In the genomic region with DNA sequence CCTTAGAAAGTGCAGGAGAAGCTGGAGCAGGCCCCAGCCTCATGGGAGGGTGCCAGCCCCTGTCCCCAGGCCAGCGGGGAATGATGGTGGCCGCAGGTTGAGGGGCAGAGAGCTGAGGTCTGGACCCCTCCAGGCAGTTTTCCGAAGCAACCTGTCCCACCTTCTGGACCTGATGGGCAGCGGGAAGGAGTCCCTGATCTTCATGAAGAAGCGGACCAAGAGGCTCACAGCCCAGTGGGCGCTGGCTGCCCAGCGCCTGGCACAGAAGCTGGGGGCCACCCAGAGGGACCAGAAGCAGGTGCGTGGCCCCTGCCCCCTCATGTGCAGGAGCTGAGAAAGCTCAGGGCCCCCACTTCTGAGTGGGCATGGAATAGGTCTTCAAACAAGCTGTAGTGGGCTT, we compare ENCODE assay signal across 32 cellular contexts. TPM values are rescaled to one million over a fixed set of nuclear protein-coding genes. Genes with fewer than 3 reads are reported as not detected.
"Had no signal": no experiment of that assay in that cellular context is flagged by ENCODE, and none has a peak within 500 bp of the region (broad histone marks: within the 10 kb centered on the region; RNA-seq: fewer than 3 reads in every experiment).

No MANE protein-coding gene starts in this region.

- H3K27ac ChIP-seq: adrenal gland, ascending aorta, body of pancreas, brain microvascular endothelial cell, breast epithelium, cardiac muscle cell had no signal

- H3K9me3 ChIP-seq: adrenal gland, ascending aorta, body of pancreas, breast epithelium had no signal

- H3K36me3 ChIP-seq: adrenal gland, ascending aorta, brain microvascular endothelial cell, breast epithelium, cardiac muscle cell had no signal

- H3K4me1 ChIP-seq: adrenal gland, ascending aorta, body of pancreas, breast epithelium had no signal

- H3K4me3 ChIP-seq: adrenal gland, ascending aorta, body of pancreas, breast epithelium, cardiac muscle cell had no signal

- FAIRE-seq: astrocyte, bronchial epithelial cell had no signal

- DNase-seq: activated effector memory CD4-positive, alpha-beta T cell treated with anti-CD3 and anti-CD28 coated beads, Interleukin-2, amount 50 U/mL, for 16 hours; activated effector memory CD4-positive, alpha-beta T cell treated with Interleukin-2 at 50 U/mL for 16 hours; activated gamma-delta T cell; activated gamma-delta T cell treated with Interleukin-2 at 50 U/mL for 16 hours; activated naive CD4-positive, alpha-beta T cell; activated naive CD4-positive, alpha-beta T cell treated with anti-CD3 and anti-CD28 coated beads for 36 hours; activated naive CD4-positive, alpha-beta T cell treated with anti-CD3 and anti-CD28 coated beads, Interleukin-2, amount 10 ng/mL, durations not matched to agents 7 days and 5 days; activated naive CD4-positive, alpha-beta T cell treated with anti-CD3 and anti-CD28 coated beads, Interleukin-2, amount 50 U/mL, for 16 hours; activated naive CD4-positive, alpha-beta T cell treated with Interleukin-2 at 50 U/mL for 16 hours; activated naive CD8-positive, alpha-beta T cell treated with anti-CD3 and anti-CD28 coated beads for 36 hours; activated naive CD8-positive, alpha-beta T cell treated with anti-CD3 and anti-CD28 coated beads, Interleukin-2, amount 10 ng/mL, durations not matched to agents 7 days and 5 days; activated naive CD8-positive, alpha-beta T cell treated with anti-CD3 and anti-CD28 coated beads, Interleukin-2, amount 50 U/mL, for 24 hours; activated T-cell treated with anti-CD3 and anti-CD28 coated beads, Interleukin-2, amount 50 U/mL, for 1 hour; activated T-cell treated with anti-CD3 and anti-CD28 coated beads, Interleukin-2, amount 50 U/mL, for 24 hours; activated T-cell treated with anti-CD3 and anti-CD28 coated beads, Interleukin-2, amount 50 U/mL, for 4 hours; activated T-cell treated with anti-CD3 and anti-CD28 coated beads, Interleukin-2, amount 50 U/mL, for 48 hours; activated T-cell treated with anti-CD3 and anti-CD28 coated beads, Interleukin-2, amount 50 U/mL, for 72 hours; adrenal gland; amniotic stem cell; amygdala; anterior cingulate cortex; aorta; body of pancreas; brain microvascular endothelial cell; caudate nucleus; central memory CD4-positive, alpha-beta T cell; cerebellar nuclear complex had no signal

RNA-seq across cellular contexts. Expression of gene MGAT5B, which starts 36.8 kb away (rescaled TPM):
- total RNA-seq: ascending aorta, bronchial epithelial cell had no signal
- polyA plus RNA-seq: aorta had no signal
